22 cellular contexts compared by ENCODE assay signal in genomic region chr13:21100211-21100610, GRCh38. TPM values are rescaled to one million over a fixed set of nuclear protein-coding genes. Genes with fewer than 3 reads are reported as not detected.
DNase-seq lines count a peak whose midpoint lies in the region; ATAC-seq, FAIRE-seq and TF ChIP-seq lines count a peak whose summit lies in the region.
"Had no signal": no experiment of that assay in that cellular context is flagged by ENCODE, and none has a peak within 500 bp of the region (broad histone marks: within the 10 kb centered on the region; RNA-seq: fewer than 3 reads in every experiment).

No MANE protein-coding gene starts in this region.

- in situ Hi-C loops in HepG2 (cut with HindIII; ENCODE audit: extremely low pct_ligation_motif_present, low pct_unique_long_range_greater_than_20kb), result no loop called here

- CTCF ChIA-PET in SK-N-SH (lab: Yijun Ruan, JAX), result interaction anchor here (0.6 kb wide), 1 partner anchor 9 kb away, joined by 3 read pairs; no protein-coding TSS in a partner anchor
- CTCF ChIA-PET in HepG2 (lab: Yijun Ruan, JAX; ENCODE audit: low intra/inter-chr PET ratio, low total read pairs), result no interaction called here

- H3K27me3 ChIP-seq in SK-N-SH (ENCODE audit: insufficient read depth) (no peaks in the 10 kb centered on the region), HepG2 (ENCODE audit: control insufficient read depth in 1 of 2, insufficient read depth in 2 of 2, low read length in 2 of 2) (no peaks in the 10 kb centered on the region; a peak in 1 of 5 replicates), right lobe of liver (no peaks in the 10 kb centered on the region)
- H3K27me3 ChIP-seq: BLaER1 treated with 17β-estradiol and CSF1 and Interleukin-3, amounts not matched to agents 10 nM and 100 nM had no signal

- intact Hi-C loops in HepG2 (cut with micrococcal nuclease; ENCODE audit: unreplicated experiment), result loop anchor here (1.0 kb wide), 1 partner anchor 30 kb away; no protein-coding TSS in a partner anchor
- intact Hi-C loops in right lobe of liver (cut with DNase I), result no loop called here
- intact Hi-C loops in left ventricle myocardium superior (cut with micrococcal nuclease), result no loop called here

- H3K4me3 ChIP-seq in SK-N-SH (ENCODE audit: low read depth in 2 of 2, low read length in 1 of 2) (no peak overlapping the region), HepG2 (replicated peaks in 1 of 3; ENCODE audit: insufficient read depth in 1 of 3, low read depth in 2 of 3, low read length in 3 of 3) (no peak overlapping the region), right lobe of liver (no peak overlapping the region)
- H3K4me3 ChIP-seq: A549; BLaER1 treated with 17β-estradiol and CSF1 and Interleukin-3, amounts not matched to agents 10 nM and 100 nM; GM12878 had no signal

- H3K79me2 ChIP-seq in SK-N-SH (ENCODE audit: insufficient read depth) (no peaks in the 10 kb centered on the region), HepG2 (ENCODE audit: insufficient read depth, low read length) (no peaks in the 10 kb centered on the region)

- H4K20me1 ChIP-seq in SK-N-SH (ENCODE audit: insufficient read depth) (no peaks in the 10 kb centered on the region), HepG2 (ENCODE audit: insufficient read depth, low read length) (no peaks in the 10 kb centered on the region)
- H4K20me1 ChIP-seq: BLaER1 treated with 17β-estradiol and CSF1 and Interleukin-3, amounts not matched to agents 10 nM and 100 nM had no signal

- FAIRE-seq in HepG2 (lab: Jason Lieb, UNC), result peak; percentile 4
- FAIRE-seq: A549, D721Med, G401.6, GM12878, GM12892, GM18507 had no signal

- H3K27ac ChIP-seq in SK-N-SH (ENCODE audit: low read depth in 2 of 2, low read length in 1 of 2), result no peak overlapping the region
- peak overlapping the region; percentile 81 for H3K27ac ChIP-seq in HepG2 (ENCODE audit: extremely low read length, insufficient read depth, low read length)
- H3K27ac ChIP-seq in right lobe of liver, result no peak overlapping the region
- H3K27ac ChIP-seq: 22Rv1; A549; BLaER1 treated with 17β-estradiol and CSF1 and Interleukin-3, amounts not matched to agents 10 nM and 100 nM; C4-2B had no signal

- H3K9ac ChIP-seq in SK-N-SH (no peak overlapping the region), HepG2 (ENCODE audit: insufficient read depth, low read depth, low read length) (no peak overlapping the region)
- H3K9ac ChIP-seq: BLaER1 treated with 17β-estradiol and CSF1 and Interleukin-3, amounts not matched to agents 10 nM and 100 nM had no signal

- TF ChIP-seq CTCF in SK-N-SH (IDR thresholded peaks at IDR 0.05), result no peak
- TF ChIP-seq CTCF in HepG2 (CRISPR knock-in tag; IDR thresholded peaks at IDR 0.05), result no peak
- TF ChIP-seq CTCF in right lobe of liver (IDR thresholded peaks at IDR 0.05), result no peak

- POLR2A ChIA-PET in SK-N-SH (lab: Yijun Ruan, JAX), result no interaction called here
- POLR2A ChIA-PET in HepG2 (lab: Yijun Ruan, JAX), result no interaction called here

- no peaks in the 10 kb centered on the region for H3K9me2 ChIP-seq in SK-N-SH

- BruUV-seq in HepG2 (replicated peaks; lab: Mats Ljungman, UMichigan), result no TSS peak

- TF ChIP-seq POLR2A in HepG2 (IDR thresholded peaks at IDR 0.05; ENCODE audit: insufficient read depth in 1 of 2, low read depth in 2 of 2, low read length in 2 of 2), result no peak
- TF ChIP-seq POLR2A in right lobe of liver (IDR thresholded peaks at IDR 0.05), result no peak

- H3K4me2 ChIP-seq in SK-N-SH, result no peak overlapping the region
- H3K4me2 ChIP-seq in HepG2 (ENCODE audit: low read depth, low read length), result no peak overlapping the region
- H3K4me2 ChIP-seq: A549; BLaER1 treated with 17β-estradiol and CSF1 and Interleukin-3, amounts not matched to agents 10 nM and 100 nM had no signal

- H3K9me3 ChIP-seq in SK-N-SH (no peaks in the 10 kb centered on the region), HepG2 (ENCODE audit: low read length) (no peaks in the 10 kb centered on the region), right lobe of liver (no peaks in the 10 kb centered on the region)
- H3K9me3 ChIP-seq: A549 had no signal

- no peaks in the 10 kb centered on the region for H3K4me1 ChIP-seq in SK-N-SH (ENCODE audit: control insufficient read depth in 1 of 2, insufficient read depth in 2 of 2, low read depth in 1 of 2, low read length in 1 of 2)
- H3K4me1 ChIP-seq in HepG2 (ENCODE audit: insufficient read depth, low read length), result peaks cover 46% of the 10 kb centered on the region
- no peaks in the 10 kb centered on the region for H3K4me1 ChIP-seq in right lobe of liver
- H3K4me1 ChIP-seq: A549; BLaER1 treated with 17β-estradiol and CSF1 and Interleukin-3, amounts not matched to agents 10 nM and 100 nM; Caco-2 had no signal

- H3K36me3 ChIP-seq in SK-N-SH (replicated peaks in 1 of 2; ENCODE audit: control insufficient read depth in 1 of 2, insufficient read depth in 2 of 2, low read length in 1 of 2) (no peaks in the 10 kb centered on the region), HepG2 (replicated peaks in 1 of 2; ENCODE audit: control insufficient read depth in 1 of 2, insufficient read depth in 2 of 2, low read length in 2 of 2) (no peaks in the 10 kb centered on the region), right lobe of liver (no peaks in the 10 kb centered on the region)

- peak overlapping the region; percentile 67; the same call in 1 of the 2 replicates for H2AFZ ChIP-seq in SK-N-SH (ENCODE audit: low read depth)
- H2AFZ ChIP-seq in HepG2 (ENCODE audit: low read length), result no peak overlapping the region

- no peak for TF ChIP-seq RAD21 in SK-N-SH (IDR thresholded peaks at IDR 0.05; ENCODE audit: low read length)
- no peak for TF ChIP-seq RAD21 in HepG2 (CRISPR knock-in tag; IDR thresholded peaks at IDR 0.05)

- H3F3A ChIP-seq in SK-N-SH (replicated peaks; ENCODE audit: insufficient read depth), result no peaks in the 10 kb centered on the region

- WGBS in SK-N-SH (ENCODE audit: low lambda C conversion rate), result 83% methylated on average over 7 of the region's 7 CpGs
- 92% methylated on average over 7 of the region's 7 CpGs for WGBS in HepG2 (ENCODE audit: low lambda C conversion rate)
- WGBS in right lobe of liver (ENCODE audit: insufficient coverage, low coverage, low lambda C conversion rate, missing lambda C conversion rate), result 75% methylated on average over 5 of the region's 7 CpGs

- no peak for DNase-seq in SK-N-SH
- no peak for DNase-seq in HepG2 (ENCODE audit: low spot score)
- DNase-seq in right lobe of liver, result no peak
- DNase-seq in retina, result peak; percentile 38
- no peak for DNase-seq in left ventricle myocardium superior
- DNase-seq: AML-193; Caco-2; Calu3; CD4-positive, alpha-beta T cell; CD8-positive, alpha-beta T cell; DMS79 treated with DMSO at 0.1 percent for 48 hours; GF-D8 had no signal

- TF ChIP-seq EP300 in SK-N-SH (IDR thresholded peaks at IDR 0.05; ENCODE audit: borderline replicate concordance in 1 of 2, low read depth in 1 of 2, low read length in 1 of 2) (no peak), HepG2 (IDR thresholded peaks at IDR 0.05; ENCODE audit: low read depth in 2 of 2, low read length in 2 of 2) (no peak), HepG2 (CRISPR knock-in tag; IDR thresholded peaks at IDR 0.05; ENCODE audit: borderline replicate concordance) (no peak)

- ATAC-seq in SK-N-SH treated with all-trans-retinoic acid at 6 μM for 48 hours (no peak), HepG2 (no peak), right lobe of liver (no peak), left ventricle myocardium superior (no peak)
- ATAC-seq: A549; CD8-positive, alpha-beta T cell; GM12878 had no signal

RNA-seq across cellular contexts. Expression of gene LATS2, which starts 38.8 kb away (rescaled TPM):
- polyA plus RNA-seq in SK-N-SH (2012; rRNA removed) (19.6 and 19.7 TPM in 2 replicates), HepG2 (2011; rRNA removed) (8.5 and 9.1 TPM in 2 replicates)
- polyA plus RNA-seq in SK-N-SH (2012; cell fraction: cytosol; rRNA removed), result 23.5 and 24.6 TPM in 2 replicates
- polyA plus RNA-seq in SK-N-SH (2012; cell fraction: nucleus; rRNA removed), result 39.0 and 45.8 TPM in 2 replicates
- total RNA-seq in HepG2 (2016; rRNA removed; fragmentation: Illumina TruSeq; extraction: Trizol) (7.1 and 7.3 TPM in 2 replicates), right lobe of liver (10 to 100 TPM in 2 of 6 experiments, 1 to 10 TPM in 4; 6.8 to 12.8 (median 8.7) TPM), left ventricle myocardium superior (25.1 TPM)
- 1.7 and 1.8 TPM in 2 replicates for total RNA-seq in HepG2 (2016; cell fraction: cytosol; rRNA removed; fragmentation: Illumina TruSeq; extraction: Trizol; ENCODE audit: low read depth)
- total RNA-seq in HepG2 (2016; cell fraction: insoluble cytoplasmic fraction; rRNA removed; fragmentation: Illumina TruSeq; extraction: Trizol), result 7.0 and 7.2 TPM in 2 replicates
- total RNA-seq in HepG2 (2016; cell fraction: membrane; rRNA removed; fragmentation: Illumina TruSeq; extraction: Trizol), result 4.2 and 4.3 TPM in 2 replicates
- 6.9 and 7.7 TPM in 2 replicates for total RNA-seq in HepG2 (2016; cell fraction: nucleus; rRNA removed; fragmentation: Illumina TruSeq; extraction: Trizol)
- 6.4 and 10.3 TPM in 2 replicates for polyA plus RNA-seq in HepG2 (2011; cell fraction: cytosol; rRNA removed)
- polyA plus RNA-seq in HepG2 (2011; cell fraction: nucleus; rRNA removed), result 11.4 and 12.5 TPM in 2 replicates
- 10.4 and 11.8 TPM in 2 replicates for polyA plus RNA-seq in HepG2 (2012)
- polyA plus RNA-seq in HepG2 (2016; cell fraction: cytosol; fragmentation: Illumina TruSeq; extraction: Trizol; ENCODE audit: low read depth), result 0.38 TPM in 2 replicates
- 10.2 and 11.9 TPM in 2 replicates for polyA plus RNA-seq in HepG2 (2016; cell fraction: insoluble cytoplasmic fraction; fragmentation: Illumina TruSeq; extraction: Trizol; ENCODE audit: low read depth)
- 2.2 and 2.4 TPM in 2 replicates for polyA plus RNA-seq in HepG2 (2016; cell fraction: membrane; fragmentation: Illumina TruSeq; extraction: Trizol; ENCODE audit: low read depth)
- 13.3 and 13.4 TPM in 2 replicates for polyA plus RNA-seq in HepG2 (2016; cell fraction: nucleus; fragmentation: Illumina TruSeq; extraction: Trizol; ENCODE audit: insufficient read depth, low read depth)
- polyA minus RNA-seq in HepG2 (2011; rRNA and poly(A)+ RNA removed; ENCODE audit: low replicate concordance), result 11.2 and 18.2 TPM in 2 replicates
- polyA minus RNA-seq in HepG2 (2011; cell fraction: cytosol; rRNA and poly(A)+ RNA removed), result 11.8 and 11.9 TPM in 2 replicates
- 10.8 and 11.6 TPM in 2 replicates for polyA minus RNA-seq in HepG2 (2011; cell fraction: nucleus; rRNA and poly(A)+ RNA removed)

RNA-seq across cellular contexts. Expression of gene SAP18, which starts 39.7 kb away (rescaled TPM):
- 36.6 and 36.8 TPM in 2 replicates for polyA plus RNA-seq in SK-N-SH (2012; rRNA removed)
- polyA plus RNA-seq in SK-N-SH (2012; cell fraction: cytosol; rRNA removed), result 45.4 and 74.2 TPM in 2 replicates
- polyA plus RNA-seq in SK-N-SH (2012; cell fraction: nucleus; rRNA removed), result 12.0 and 20.4 TPM in 2 replicates
- 173 and 251 TPM in 2 replicates for total RNA-seq in HepG2 (2016; rRNA removed; fragmentation: Illumina TruSeq; extraction: Trizol)
- 49.2 and 61.1 TPM in 2 replicates for total RNA-seq in HepG2 (2016; cell fraction: cytosol; rRNA removed; fragmentation: Illumina TruSeq; extraction: Trizol; ENCODE audit: low read depth)
- 172 and 283 TPM in 2 replicates for total RNA-seq in HepG2 (2016; cell fraction: insoluble cytoplasmic fraction; rRNA removed; fragmentation: Illumina TruSeq; extraction: Trizol)
- 49.8 and 50.3 TPM in 2 replicates for total RNA-seq in HepG2 (2016; cell fraction: membrane; rRNA removed; fragmentation: Illumina TruSeq; extraction: Trizol)
- total RNA-seq in HepG2 (2016; cell fraction: nucleus; rRNA removed; fragmentation: Illumina TruSeq; extraction: Trizol), result 53.8 and 59.6 TPM in 2 replicates
- polyA plus RNA-seq in HepG2 (2011; rRNA removed), result 51.8 and 70.6 TPM in 2 replicates
- 19.5 and 28.1 TPM in 2 replicates for polyA plus RNA-seq in HepG2 (2011; cell fraction: cytosol; rRNA removed)
- 8.5 and 14.1 TPM in 2 replicates for polyA plus RNA-seq in HepG2 (2011; cell fraction: nucleus; rRNA removed)
- 141 and 173 TPM in 2 replicates for polyA plus RNA-seq in HepG2 (2012)
- 63.3 and 66.1 TPM in 2 replicates for polyA plus RNA-seq in HepG2 (2016; cell fraction: cytosol; fragmentation: Illumina TruSeq; extraction: Trizol; ENCODE audit: low read depth)
- polyA plus RNA-seq in HepG2 (2016; cell fraction: insoluble cytoplasmic fraction; fragmentation: Illumina TruSeq; extraction: Trizol; ENCODE audit: low read depth), result 371 and 383 TPM in 2 replicates
- polyA plus RNA-seq in HepG2 (2016; cell fraction: membrane; fragmentation: Illumina TruSeq; extraction: Trizol; ENCODE audit: low read depth), result 53.3 and 57.7 TPM in 2 replicates
- 143 and 153 TPM in 2 replicates for polyA plus RNA-seq in HepG2 (2016; cell fraction: nucleus; fragmentation: Illumina TruSeq; extraction: Trizol; ENCODE audit: insufficient read depth, low read depth)
- polyA minus RNA-seq in HepG2 (2011; rRNA and poly(A)+ RNA removed; ENCODE audit: low replicate concordance), result 3.5 and 5.1 TPM in 2 replicates
- 6.9 and 13.9 TPM in 2 replicates for polyA minus RNA-seq in HepG2 (2011; cell fraction: cytosol; rRNA and poly(A)+ RNA removed)
- polyA minus RNA-seq in HepG2 (2011; cell fraction: nucleus; rRNA and poly(A)+ RNA removed), result 35.3 and 41.3 TPM in 2 replicates
- total RNA-seq in right lobe of liver, result 100 to 1,000 TPM in 3 of 6 experiments, 10 to 100 TPM in 3; 33.1 to 119 (median 95.6) TPM
- total RNA-seq in left ventricle myocardium superior, result 263 TPM
